8 cellular contexts compared by ENCODE assay signal in the genomic region with DNA sequence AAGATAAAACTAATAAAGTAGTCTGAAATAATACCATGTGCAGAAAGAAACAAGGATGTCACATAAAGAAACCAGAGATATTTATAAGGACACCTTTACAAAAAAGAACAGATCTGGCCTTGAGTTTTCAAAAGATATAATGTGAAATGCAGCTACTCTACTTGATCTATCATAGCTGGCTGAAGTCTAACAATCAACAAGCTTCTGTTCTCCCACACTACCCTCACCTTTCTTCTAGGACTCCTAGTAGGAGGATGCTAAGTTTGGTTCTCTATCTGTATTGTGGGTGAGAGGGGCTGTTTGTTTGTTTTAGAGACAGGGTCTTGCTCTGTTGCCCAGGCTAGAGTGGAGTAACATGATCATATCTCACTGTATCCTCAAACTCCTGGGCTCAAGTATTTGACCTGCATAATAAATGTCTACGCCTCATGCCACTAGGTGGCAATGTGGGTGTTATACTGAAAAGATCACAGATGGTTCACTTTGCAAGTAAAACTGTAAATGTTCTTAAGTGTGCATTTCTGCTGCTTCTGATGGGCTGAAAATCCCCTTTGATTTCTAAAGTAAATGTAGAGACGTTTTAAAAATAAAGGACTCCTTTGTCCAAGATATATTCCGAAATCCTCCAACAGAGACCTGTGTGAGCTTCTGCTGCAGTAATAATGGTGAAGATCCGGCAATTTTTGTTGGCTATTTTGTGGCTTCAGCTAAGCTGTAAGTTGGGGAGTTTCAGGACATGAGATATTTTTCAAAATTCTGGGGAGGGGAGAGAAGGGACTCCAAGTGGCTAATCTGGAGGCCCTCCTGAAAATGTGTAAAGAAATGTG.
A peak's percentile ranks its signal among the peaks of the same experiment; 100 is the strongest.
DNase-seq lines count a peak whose midpoint lies in the region; ATAC-seq and TF ChIP-seq lines count a peak whose summit lies in the region.

No MANE protein-coding gene starts in this region.

- TF ChIP-seq CTCF in coronary artery (IDR thresholded peaks at IDR 0.05) (peak; percentile 35), liver (IDR thresholded peaks at IDR 0.05; ENCODE audit: low read depth, low read length, missing input control) (peak; percentile 50), uterus (IDR thresholded peaks at IDR 0.05) (peak; percentile 59 to 71 (median 62))

- no peaks in the 10 kb centered on the region for H3K4me1 Mint-ChIP-seq in activated naive CD4-positive, alpha-beta T cell treated with anti-CD3 and anti-CD28 coated beads, Interleukin-2, amount 10 ng/mL, durations not matched to agents 7 days and 5 days

- H3K4me3 ChIP-seq in SJCRH30 (no peak overlapping the region), coronary artery (no peak overlapping the region), liver (ENCODE audit: low read depth in 1 of 3, low read length in 3 of 3) (no peak overlapping the region), uterus (no peak overlapping the region)

- H3K9me3 ChIP-seq in SJCRH30 (replicated peaks) (no peaks in the 10 kb centered on the region), liver (ENCODE audit: control insufficient read depth in 4 of 4, low read length in 3 of 4) (no peaks in the 10 kb centered on the region), uterus (no peaks in the 10 kb centered on the region)

- H3K27me3 Mint-ChIP-seq in activated naive CD4-positive, alpha-beta T cell treated with anti-CD3 and anti-CD28 coated beads, Interleukin-2, amount 10 ng/mL, durations not matched to agents 7 days and 5 days: no peaks in the 10 kb centered on the region

- no peaks in the 10 kb centered on the region for H3K9me3 Mint-ChIP-seq in activated naive CD4-positive, alpha-beta T cell treated with anti-CD3 and anti-CD28 coated beads, Interleukin-2, amount 10 ng/mL, durations not matched to agents 7 days and 5 days

- no peak overlapping the region for H3K9ac ChIP-seq in liver (ENCODE audit: low read depth in 1 of 2, low read length in 2 of 2)

- TF ChIP-seq POLR2A in uterus (IDR thresholded peaks at IDR 0.05): no peak

- WGBS in liver: 33% methylated on average over 4 of the region's 4 CpGs

- no peaks in the 10 kb centered on the region for H3K36me3 Mint-ChIP-seq in activated naive CD4-positive, alpha-beta T cell treated with anti-CD3 and anti-CD28 coated beads, Interleukin-2, amount 10 ng/mL, durations not matched to agents 7 days and 5 days

- 0 out of 2 replicates have a peak, but pooled peaks cover 7% of the 10 kb centered on the region for H3K27me3 ChIP-seq in SJCRH30
- peaks cover 0 to 2% (median 0%) of the 10 kb centered on the region in 4 donors for H3K27me3 ChIP-seq in liver (ENCODE audit: control insufficient read depth in 4 of 4, insufficient read depth in 4 of 4, low read length in 3 of 4)
- H3K27me3 ChIP-seq in uterus: no peaks in the 10 kb centered on the region

- TF ChIP-seq RAD21 in liver (IDR thresholded peaks at IDR 0.05): peak; percentile 60 to 73

- H3K36me3 ChIP-seq in SJCRH30 (no peaks in the 10 kb centered on the region), liver (ENCODE audit: control insufficient read depth in 4 of 4, insufficient read depth in 3 of 4, low read depth in 1 of 4, low read length in 3 of 4) (no peaks in the 10 kb centered on the region), uterus (no peaks in the 10 kb centered on the region)

- CTCF ChIA-PET in activated naive CD4-positive, alpha-beta T cell treated with anti-CD3 and anti-CD28 coated beads, Interleukin-2, amount 10 ng/mL, durations not matched to agents 7 days and 5 days (lab: Charles Lee): no interaction called here

- peak overlapping the region; percentile 66 for H3K4me3 Mint-ChIP-seq in activated naive CD4-positive, alpha-beta T cell treated with anti-CD3 and anti-CD28 coated beads, Interleukin-2, amount 10 ng/mL, durations not matched to agents 7 days and 5 days

- H3K27ac ChIP-seq in SJCRH30: no peak overlapping the region
- no peak overlapping the region for H3K27ac ChIP-seq in coronary artery
- H3K27ac ChIP-seq in liver (ENCODE audit: low read depth in 1 of 2, low read length in 2 of 2): no peak overlapping the region
- no peak overlapping the region for H3K27ac ChIP-seq in uterus

- DNase-seq in activated naive CD4-positive, alpha-beta T cell treated with anti-CD3 and anti-CD28 coated beads, Interleukin-2, amount 10 ng/mL, durations not matched to agents 7 days and 5 days: peak; percentile 25
- no peak for DNase-seq in activated naive CD4-positive, alpha-beta T cell treated with Interleukin-2 at 50 U/mL for 16 hours
- DNase-seq in HuH-7 (ENCODE audit: low spot score): peak; percentile 30
- DNase-seq in SJCRH30: peak; percentile 58 to 65
- DNase-seq in coronary artery (ENCODE audit: low spot score): no peak
- peak; percentile 41 to 57 for DNase-seq in uterus

- peak overlapping the region; percentile 84 for H3K27ac Mint-ChIP-seq in activated naive CD4-positive, alpha-beta T cell treated with anti-CD3 and anti-CD28 coated beads, Interleukin-2, amount 10 ng/mL, durations not matched to agents 7 days and 5 days

- ATAC-seq in activated CD4-positive, CD25-positive, alpha-beta regulatory T cell treated with anti-CD3 and anti-CD28 coated beads, Interleukin-2, amount 50 U/mL, for 24 hours: no peak

- intact Hi-C loops in uterus (cut with DNase I; ENCODE audit: low total_unique reads): loop anchor here (10.0 kb wide), 1 partner anchor 55 kb away; no protein-coding TSS in a partner anchor

- H3K4me1 ChIP-seq in SJCRH30 (no peaks in the 10 kb centered on the region), liver (ENCODE audit: control insufficient read depth in 4 of 4, insufficient read depth in 4 of 4, low read length in 3 of 4) (no peaks in the 10 kb centered on the region), uterus (no peaks in the 10 kb centered on the region)

TF ChIP-seq in liver, 16 proteins besides CTCF, POLR2A, EP300 and RAD21:
- TF ChIP-seq TAF1 (conservative IDR thresholded peaks at IDR 0.05): no peak
- TF ChIP-seq ZBTB33 (IDR thresholded peaks at IDR 0.05): no peak
- no peak for TF ChIP-seq MAX (IDR thresholded peaks at IDR 0.05)
- TF ChIP-seq NR2F2 (IDR thresholded peaks at IDR 0.05): no peak
- no peak for TF ChIP-seq RXRA (IDR thresholded peaks at IDR 0.05)
- TF ChIP-seq EGR1 (IDR thresholded peaks at IDR 0.05; ENCODE audit: low read depth in 2 of 2): no peak
- no peak for TF ChIP-seq FOXA2 (IDR thresholded peaks at IDR 0.05)

Comparison
In these comparisons a context has a peak if more than half of its experiments do, and no peak if none do; other contexts are left out.
1. DNase-seq: peak in activated naive CD4-positive, alpha-beta T cell treated with anti-CD3 and anti-CD28 coated beads, Interleukin-2, amount 10 ng/mL, durations not matched to agents 7 days and 5 days (single experiment), HuH-7 (single experiment), SJCRH30 (2 of 2) and uterus (2 of 2); none in activated naive CD4-positive, alpha-beta T cell treated with Interleukin-2 at 50 U/mL for 16 hours (single experiment) and coronary artery (single experiment).
2. Peak in every context shown above with its lines, with median percentiles within 50 percentile points of each other: CTCF ChIP-seq.